In the genomic region with DNA sequence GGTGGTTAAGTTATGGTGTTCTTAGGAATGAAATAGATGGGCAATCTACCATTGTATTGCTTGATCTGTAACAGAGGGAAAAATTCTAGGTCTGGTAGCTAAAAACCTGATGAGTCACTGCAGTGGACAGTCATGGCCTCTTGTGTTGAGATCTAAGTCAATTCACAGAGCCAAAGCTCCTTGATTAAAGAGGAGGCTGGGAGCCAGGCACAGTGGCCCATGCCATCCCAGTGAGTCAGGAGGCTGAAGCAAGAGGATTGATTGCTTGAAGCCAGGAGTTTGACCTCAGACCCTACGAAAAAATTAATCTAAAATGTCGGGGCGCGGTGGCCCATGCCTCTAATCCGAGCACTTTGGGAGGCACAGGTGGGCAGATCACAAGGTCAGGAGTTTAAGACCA, we compare ENCODE assay signal across 13 cellular contexts.
A peak's percentile ranks its signal among the peaks of the same experiment; 100 is the strongest.
DNase-seq lines count a peak whose midpoint lies in the region; ATAC-seq, FAIRE-seq and TF ChIP-seq lines count a peak whose summit lies in the region.
"Had no signal": no experiment of that assay in that cellular context is flagged by ENCODE, and none has a peak within 500 bp of the region (broad histone marks: within the 10 kb centered on the region; RNA-seq: fewer than 3 reads in every experiment).

No MANE protein-coding gene starts in this region.

- H3K27ac ChIP-seq in thyroid gland = peak overlapping the region in 2 of 3 donors; percentile 66 to 77
- no peak overlapping the region for H3K27ac ChIP-seq in small intestine (ENCODE audit: low read depth in 1 of 2, low read length in 1 of 2)
- H3K27ac ChIP-seq: SK-N-MC had no signal

- TF ChIP-seq POLR2A in thyroid gland (IDR thresholded peaks at IDR 0.05) = no peak

- H3K9ac ChIP-seq in adipocyte (ENCODE audit: low read length) = peak overlapping the region; percentile 57

- H3K4me3 Mint-ChIP-seq in endothelial cell (ENCODE audit: unreplicated experiment) = no peak overlapping the region
- H3K4me3 Mint-ChIP-seq: activated CD4-positive, alpha-beta memory T cell treated with anti-CD3 and anti-CD28 coated beads for 36 hours; activated naive CD8-positive, alpha-beta T cell treated with anti-CD3 and anti-CD28 coated beads, Interleukin-2, amount 10 ng/mL, durations not matched to agents 7 days and 5 days; stimulated activated naive CD8-positive, alpha-beta T cell treated with anti-CD3 and anti-CD28 coated beads, Interleukin-15, amount 100 ng/mL, for 72 hours had no signal

- DNase-seq in GOT3 (lab: John Stamatoyannopoulos, UW) (peak; percentile 60), adipocyte (ENCODE audit: low read depth) (peak; percentile 86), hepatic stellate cell (ENCODE audit: low spot score) (peak; percentile 68), thyroid gland (peak in 1 of 2 donors; percentile 16), left ventricle myocardium superior (no peak), endothelial cell (ENCODE audit: low spot score) (no peak), GM10266 (ENCODE audit: extremely low spot score) (no peak), small intestine (no peak)
- DNase-seq: activated CD4-positive, alpha-beta memory T cell treated with anti-CD3 and anti-CD28 coated beads for 36 hours; activated naive CD8-positive, alpha-beta T cell treated with anti-CD3 and anti-CD28 coated beads, Interleukin-2, amount 10 ng/mL, durations not matched to agents 7 days and 5 days; heart left ventricle; stimulated activated naive CD8-positive, alpha-beta T cell treated with anti-CD3 and anti-CD28 coated beads, Interleukin-15, amount 100 ng/mL, for 72 hours had no signal

- no peaks in the 10 kb centered on the region for H3K9me3 ChIP-seq in adipocyte (ENCODE audit: control insufficient read depth, low read length)
- no peaks in the 10 kb centered on the region for H3K9me3 ChIP-seq in thyroid gland
- H3K9me3 ChIP-seq in small intestine (ENCODE audit: control insufficient read depth, low read depth) = no peaks in the 10 kb centered on the region

- H3K36me3 ChIP-seq in adipocyte (ENCODE audit: control insufficient read depth, insufficient read depth, low read length, severe bottlenecking) = no peaks in the 10 kb centered on the region
- no peaks in the 10 kb centered on the region for H3K36me3 ChIP-seq in thyroid gland
- H3K36me3 ChIP-seq in small intestine (ENCODE audit: control insufficient read depth in 2 of 2, insufficient read depth in 2 of 2, low read length in 2 of 2) = no peaks in the 10 kb centered on the region
- H3K36me3 ChIP-seq: heart left ventricle had no signal

- WGBS in thyroid gland, 2 donors = 94% methylated on average over 5 of the region's 5 CpGs
- WGBS in small intestine, 3 donors = 79 to 84% (median 81%) methylated on average over 5 of the region's 5 CpGs

- H3K4me3 ChIP-seq in adipocyte (ENCODE audit: low read length) = peak overlapping the region; percentile 46
- H3K4me3 ChIP-seq in thyroid gland (replicated peaks in 1 of 3) = no peak overlapping the region
- H3K4me3 ChIP-seq in small intestine (ENCODE audit: low read depth in 1 of 2, low read length in 2 of 2) = no peak overlapping the region
- H3K4me3 ChIP-seq: heart left ventricle, SK-N-MC had no signal

- no peaks in the 10 kb centered on the region for H3K27me3 ChIP-seq in adipocyte (replicated peaks; ENCODE audit: control insufficient read depth, insufficient read depth, low read length)
- no peaks in the 10 kb centered on the region for H3K27me3 ChIP-seq in thyroid gland
- H3K27me3 ChIP-seq in small intestine (ENCODE audit: control insufficient read depth in 2 of 2, insufficient read depth in 2 of 2, low read length in 2 of 2) = no peaks in the 10 kb centered on the region
- H3K27me3 ChIP-seq: heart left ventricle had no signal

- H3K4me1 Mint-ChIP-seq in endothelial cell (ENCODE audit: unreplicated experiment) = no peaks in the 10 kb centered on the region
- H3K4me1 Mint-ChIP-seq: activated naive CD8-positive, alpha-beta T cell treated with anti-CD3 and anti-CD28 coated beads, Interleukin-2, amount 10 ng/mL, durations not matched to agents 7 days and 5 days; stimulated activated naive CD8-positive, alpha-beta T cell treated with anti-CD3 and anti-CD28 coated beads, Interleukin-15, amount 100 ng/mL, for 72 hours had no signal

- H3K36me3 Mint-ChIP-seq in endothelial cell (ENCODE audit: low read depth, unreplicated experiment) = peaks cover 8% of the 10 kb centered on the region
- H3K36me3 Mint-ChIP-seq: activated CD4-positive, alpha-beta memory T cell treated with anti-CD3 and anti-CD28 coated beads for 36 hours; activated naive CD8-positive, alpha-beta T cell treated with anti-CD3 and anti-CD28 coated beads, Interleukin-2, amount 10 ng/mL, durations not matched to agents 7 days and 5 days had no signal

- ATAC-seq in left ventricle myocardium superior = no peak
- ATAC-seq: stimulated activated naive CD8-positive, alpha-beta T cell treated with anti-CD3 and anti-CD28 coated beads, Interleukin-15, amount 100 ng/mL, for 72 hours had no signal

- peaks cover 26% of the 10 kb centered on the region for H3K4me1 ChIP-seq in adipocyte (ENCODE audit: control insufficient read depth, insufficient read depth, low read length)
- peaks cover 15 to 26% of the 10 kb centered on the region in 2 donors for H3K4me1 ChIP-seq in thyroid gland
- no peaks in the 10 kb centered on the region for H3K4me1 ChIP-seq in small intestine (ENCODE audit: control insufficient read depth in 2 of 2, insufficient read depth in 1 of 2, low read depth in 1 of 2, low read length in 1 of 2)

- TF ChIP-seq CTCF in thyroid gland (IDR thresholded peaks at IDR 0.05) = no peak
- TF ChIP-seq CTCF in endothelial cell (IDR thresholded peaks at IDR 0.05; ENCODE audit: unreplicated experiment) = no peak
- no peak for TF ChIP-seq CTCF in GM10266 (IDR thresholded peaks at IDR 0.05; ENCODE audit: control insufficient read depth, insufficient read depth, low read depth, missing control alignments)

- H3K27me3 Mint-ChIP-seq in endothelial cell (ENCODE audit: unreplicated experiment) = peaks cover 2% of the 10 kb centered on the region
- H3K27me3 Mint-ChIP-seq: stimulated activated naive CD8-positive, alpha-beta T cell treated with anti-CD3 and anti-CD28 coated beads, Interleukin-15, amount 100 ng/mL, for 72 hours had no signal

- H3K27ac Mint-ChIP-seq in endothelial cell (ENCODE audit: unreplicated experiment) = no peak overlapping the region
- H3K27ac Mint-ChIP-seq: activated CD4-positive, alpha-beta memory T cell treated with anti-CD3 and anti-CD28 coated beads for 36 hours; activated naive CD8-positive, alpha-beta T cell treated with anti-CD3 and anti-CD28 coated beads, Interleukin-2, amount 10 ng/mL, durations not matched to agents 7 days and 5 days; stimulated activated naive CD8-positive, alpha-beta T cell treated with anti-CD3 and anti-CD28 coated beads, Interleukin-15, amount 100 ng/mL, for 72 hours had no signal

- intact Hi-C loops in thyroid gland (cut with DNase I) (no loop called here), left ventricle myocardium superior (cut with micrococcal nuclease) (loop anchor here (10.0 kb wide), 1 partner anchor 195 kb away; no protein-coding TSS in a partner anchor)

- no peaks in the 10 kb centered on the region for H3K9me3 Mint-ChIP-seq in endothelial cell (ENCODE audit: unreplicated experiment)

- FAIRE-seq in small intestine (lab: Jason Lieb, UNC) = no peak

Comparison
In these comparisons a context has a peak if more than half of its experiments do, and no peak if none do; other contexts are left out.
1. DNase-seq: peak in GOT3 (single experiment), adipocyte (single experiment) and hepatic stellate cell (single experiment); none in left ventricle myocardium superior (single experiment), endothelial cell (single experiment), GM10266 (single experiment) and small intestine (single experiment).
2. H3K27ac ChIP-seq: peak in thyroid gland (2 of 3); none in small intestine (0 of 2).